In the genomic region with DNA sequence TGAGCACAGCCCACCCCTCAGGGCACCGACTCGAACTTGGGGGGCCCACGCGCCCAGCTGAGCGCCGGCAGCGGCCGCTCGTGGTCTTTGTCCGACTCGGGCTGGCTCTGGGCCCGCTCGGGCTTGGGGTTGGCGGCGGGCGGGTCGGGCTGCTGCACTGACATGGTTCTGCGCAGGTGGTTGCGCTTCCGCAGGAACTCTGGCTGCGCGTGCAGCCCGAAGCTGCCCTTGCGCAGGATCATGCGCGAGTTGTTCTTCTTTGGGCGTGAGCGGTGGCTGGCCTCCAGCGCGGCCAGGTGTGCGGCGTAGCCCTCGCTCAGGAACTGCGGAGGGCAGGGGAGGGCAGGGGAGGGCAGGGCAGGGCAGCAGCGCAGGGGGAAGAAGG, we compare ENCODE assay signal across 8 cellular contexts. TPM values are rescaled to one million over a fixed set of nuclear protein-coding genes. Genes with fewer than 3 reads are reported as not detected.
DNase-seq lines count a peak whose midpoint lies in the region; ATAC-seq and TF ChIP-seq lines count a peak whose summit lies in the region.

No MANE protein-coding gene starts in this region.

- no peaks in the 10 kb centered on the region for H4K20me1 ChIP-seq in OCI-LY7 (ENCODE audit: insufficient read depth, low read length)

- CTCF ChIA-PET in CD4-positive, alpha-beta T cell (lab: Charles Lee) = interaction anchor here (2.8 kb wide), 1 partner anchor 18 kb away, joined by 11 read pairs; no protein-coding TSS in a partner anchor
- CTCF ChIA-PET in OCI-LY7 (lab: Charles Lee; ENCODE audit: unreplicated experiment) = no interaction called here

- no peaks in the 10 kb centered on the region for H3K27me3 Mint-ChIP-seq in CD4-positive, alpha-beta T cell
- H3K27me3 Mint-ChIP-seq in naive thymus-derived CD8-positive, alpha-beta T cell = peaks cover 0 to 1% (median 0%) of the 10 kb centered on the region in 5 donors

- no TSS peak for BruUV-seq in OCI-LY7 (replicated peaks; lab: Mats Ljungman, UMichigan)

- peak overlapping the region; percentile 76 for H3K4me3 Mint-ChIP-seq in CD4-positive, alpha-beta T cell
- H3K4me3 Mint-ChIP-seq in naive thymus-derived CD8-positive, alpha-beta T cell = peak overlapping the region; percentile 53 to 82 (median 68)

- no peak for TF ChIP-seq CTCF in CD4-positive, alpha-beta T cell (IDR thresholded peaks at IDR 0.05)
- no peak for TF ChIP-seq CTCF in OCI-LY7 (conservative IDR thresholded peaks at IDR 0.05; ENCODE audit: low read length)
- no peak for TF ChIP-seq CTCF in BE2C (IDR thresholded peaks at IDR 0.05; ENCODE audit: low read depth, low read length)

- H3K4me1 ChIP-seq in OCI-LY7 (ENCODE audit: insufficient read depth, low read length, poor library complexity, severe bottlenecking) (peaks cover 15% of the 10 kb centered on the region), BE2C (no peaks in the 10 kb centered on the region)

- H3K27me3 ChIP-seq in CD4-positive, alpha-beta T cell (ENCODE audit: control insufficient read depth, insufficient read depth, low read length) = no peaks in the 10 kb centered on the region
- H3K27me3 ChIP-seq in BE2C = peaks cover 6% of the 10 kb centered on the region; the same call in 1 of the 2 replicates

- no peak overlapping the region for H3K4me3 ChIP-seq in OCI-LY7 (ENCODE audit: low read depth, low read length, poor library complexity, severe bottlenecking)
- no peak overlapping the region for H3K4me3 ChIP-seq in BE2C (ENCODE audit: low read depth, low read length)

- no peaks in the 10 kb centered on the region for H3K9me2 ChIP-seq in OCI-LY7 (ENCODE audit: insufficient read depth, low read length)

- H3K27ac ChIP-seq in CD4-positive, alpha-beta T cell (ENCODE audit: low read depth, low read length) = peak overlapping the region; percentile 41
- no peak overlapping the region for H3K27ac ChIP-seq in OCI-LY7 (ENCODE audit: low read depth, low read length, poor library complexity, severe bottlenecking)

- peaks cover 14% of the 10 kb centered on the region for H3K4me1 Mint-ChIP-seq in CD4-positive, alpha-beta T cell (ENCODE audit: low read depth)
- peaks cover 16 to 29% (median 23%) of the 10 kb centered on the region in 4 donors for H3K4me1 Mint-ChIP-seq in naive thymus-derived CD8-positive, alpha-beta T cell

- peak; percentile 13 to 58 (median 40) for DNase-seq in CD4-positive, alpha-beta T cell
- DNase-seq in OCI-LY7 (ENCODE audit: low spot score) = peak; percentile 78
- DNase-seq in dermis blood vessel endothelial cell = peak; percentile 62
- peak; percentile 4 to 72 (median 38) for DNase-seq in naive thymus-derived CD8-positive, alpha-beta T cell
- DNase-seq in T-helper 9 cell = no peak
- DNase-seq in BE2C = no peak
- no peak for DNase-seq in NCI-H146 treated with DMSO at 0.1 percent for 48 hours (lab: John Stamatoyannopoulos, UW; ENCODE audit: unreplicated experiment)

- H3K4me2 ChIP-seq in OCI-LY7 (ENCODE audit: low read length) = peak overlapping the region; percentile 43

- peak overlapping the region; percentile 44; the same call in 1 of the 2 replicates for H2AFZ ChIP-seq in OCI-LY7 (ENCODE audit: low read length)

- no peaks in the 10 kb centered on the region for H3K9me3 Mint-ChIP-seq in CD4-positive, alpha-beta T cell
- no peaks in the 10 kb centered on the region for H3K9me3 Mint-ChIP-seq in naive thymus-derived CD8-positive, alpha-beta T cell

- H3K27ac Mint-ChIP-seq in CD4-positive, alpha-beta T cell = peak overlapping the region; percentile 59
- peak overlapping the region in 7 of 10 donors; percentile 53 to 91 (median 71) for H3K27ac Mint-ChIP-seq in naive thymus-derived CD8-positive, alpha-beta T cell

- intact Hi-C loops in CD4-positive, alpha-beta T cell (cut with DNase I, micrococcal nuclease) = no loop called here
- intact Hi-C loops in OCI-LY7 (cut with micrococcal nuclease; ENCODE audit: unreplicated experiment) = no loop called here

- H3K79me2 ChIP-seq in OCI-LY7 (ENCODE audit: insufficient read depth, low read depth, low read length) = no peaks in the 10 kb centered on the region

- H3K9me3 ChIP-seq in CD4-positive, alpha-beta T cell (ENCODE audit: control insufficient read depth, low read length) = no peaks in the 10 kb centered on the region
- H3K9me3 ChIP-seq in OCI-LY7 (ENCODE audit: low read length) (no peaks in the 10 kb centered on the region), BE2C (no peaks in the 10 kb centered on the region)

- H3K36me3 ChIP-seq in OCI-LY7 (ENCODE audit: insufficient read depth, low read length) = no peaks in the 10 kb centered on the region
- no peaks in the 10 kb centered on the region for H3K36me3 ChIP-seq in BE2C

- peak; percentile 91 for ATAC-seq in CD4-positive, alpha-beta T cell (ENCODE audit: poor library complexity)
- peak; percentile 92 to 99 for ATAC-seq in naive thymus-derived CD8-positive, alpha-beta T cell
- ATAC-seq in HG03469 (IDR thresholded peaks at IDR 0.05; ENCODE audit: unreplicated experiment) = no peak

- no peaks in the 10 kb centered on the region for H3K36me3 Mint-ChIP-seq in CD4-positive, alpha-beta T cell (ENCODE audit: low read depth)
- H3K36me3 Mint-ChIP-seq in naive thymus-derived CD8-positive, alpha-beta T cell = no peaks in the 10 kb centered on the region

- POLR2A ChIA-PET in CD4-positive, alpha-beta T cell (lab: Charles Lee) = interaction anchor here (1.5 to 2.3 kb wide), 3 partner anchors 9 to 871 kb away, joined by 3 to 13 read pairs (median 4); a partner anchor contains a TSS
- POLR2A ChIA-PET in OCI-LY7 (lab: Charles Lee) = no interaction called here
- POLR2A ChIA-PET in naive thymus-derived CD8-positive, alpha-beta T cell (lab: Charles Lee) = interaction anchor here (0.6 to 3.2 kb wide), 3 partner anchors 10 to 871 kb away, joined by 3 to 17 read pairs (median 4); a partner anchor contains a TSS

RNA-seq across cellular contexts. Expression of a gene that starts 11.1 kb away (rescaled TPM):
- total RNA-seq in CD4-positive, alpha-beta T cell = not detected
- total RNA-seq in OCI-LY7 (2014; rRNA removed; shearing (Covaris generic)) = 34.5 and 39.4 TPM in 2 replicates
- 22.7 and 31.0 TPM in 2 replicates for total RNA-seq in OCI-LY7 (2022)
- 7.8 and 62.4 TPM in 2 replicates for total RNA-seq in dermis blood vessel endothelial cell
- total RNA-seq in naive thymus-derived CD8-positive, alpha-beta T cell = not detected
- polyA plus RNA-seq in naive thymus-derived CD8-positive, alpha-beta T cell = under 1 TPM in 1 of 3 donors, not detected in 2; 0.27 TPM
- 5.6 TPM for polyA plus RNA-seq in BE2C (2012; ENCODE audit: insufficient read depth, insufficient read length, low read depth)

RNA-seq across cellular contexts. Expression of a gene that starts 20.4 kb away (rescaled TPM):
- not detected for total RNA-seq in CD4-positive, alpha-beta T cell
- total RNA-seq in OCI-LY7 (2014; rRNA removed; shearing (Covaris generic)) = not detected in 2 replicates
- total RNA-seq in OCI-LY7 (2022) = not detected in 2 replicates
- not detected in 2 replicates for total RNA-seq in dermis blood vessel endothelial cell
- total RNA-seq in naive thymus-derived CD8-positive, alpha-beta T cell = not detected
- polyA plus RNA-seq in naive thymus-derived CD8-positive, alpha-beta T cell = not detected
- not detected for polyA plus RNA-seq in BE2C (2012; ENCODE audit: insufficient read depth, insufficient read length, low read depth)

Comparison
In these comparisons a context has a peak if more than half of its experiments do, and no peak if none do; other contexts are left out.
1. DNase-seq: peak in CD4-positive, alpha-beta T cell (10 of 10), OCI-LY7 (single experiment), dermis blood vessel endothelial cell (single experiment) and naive thymus-derived CD8-positive, alpha-beta T cell (10 of 10); none in T-helper 9 cell (single experiment), BE2C (single experiment) and NCI-H146 treated with DMSO at 0.1 percent for 48 hours (single experiment).